Comparison of ENCODE assay signal across 1 cellular context in the genomic region with DNA sequence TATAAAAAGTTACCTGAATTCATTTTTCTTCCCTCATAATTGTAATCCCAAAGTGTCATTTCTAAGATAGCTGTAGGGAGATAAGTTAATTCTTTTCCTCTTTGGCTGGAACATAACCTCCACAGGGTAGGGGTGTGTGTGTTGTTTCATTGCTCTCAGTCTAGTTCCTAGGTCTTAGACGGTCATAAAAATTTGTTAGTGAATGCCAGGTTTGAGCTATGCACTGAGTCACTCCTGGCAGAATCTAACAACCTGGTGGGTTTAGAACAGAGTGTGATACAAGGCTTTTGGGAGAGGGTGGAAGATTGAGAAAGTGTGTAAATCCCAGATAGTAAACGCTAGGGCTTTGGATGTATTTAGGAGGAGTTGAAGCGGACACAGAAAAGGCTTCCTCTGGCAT.
TF ChIP-seq lines count a peak whose summit lies in the region.

No MANE protein-coding gene starts in this region.

TF ChIP-seq in K562, 482 proteins besides CTCF, POLR2A, EP300 and RAD21:
- TF ChIP-seq CBFA2T2 (conservative IDR thresholded peaks at IDR 0.05), result no peak
- TF ChIP-seq ETV1 (tag; conservative IDR thresholded peaks at IDR 0.05; ENCODE audit: low read depth), result no peak
- TF ChIP-seq MEF2D (tag; conservative IDR thresholded peaks at IDR 0.05; ENCODE audit: low read depth), result 0 out of 2 replicates have a peak, but pooled peaks have one; percentile 18
- TF ChIP-seq BRD4 (IDR thresholded peaks at IDR 0.05), result no peak
- no peak for TF ChIP-seq TARDBP (IDR thresholded peaks at IDR 0.05)
- TF ChIP-seq ZNF75A (CRISPR knock-in tag; IDR thresholded peaks at IDR 0.05), result no peak
- TF ChIP-seq, protein P1, sequence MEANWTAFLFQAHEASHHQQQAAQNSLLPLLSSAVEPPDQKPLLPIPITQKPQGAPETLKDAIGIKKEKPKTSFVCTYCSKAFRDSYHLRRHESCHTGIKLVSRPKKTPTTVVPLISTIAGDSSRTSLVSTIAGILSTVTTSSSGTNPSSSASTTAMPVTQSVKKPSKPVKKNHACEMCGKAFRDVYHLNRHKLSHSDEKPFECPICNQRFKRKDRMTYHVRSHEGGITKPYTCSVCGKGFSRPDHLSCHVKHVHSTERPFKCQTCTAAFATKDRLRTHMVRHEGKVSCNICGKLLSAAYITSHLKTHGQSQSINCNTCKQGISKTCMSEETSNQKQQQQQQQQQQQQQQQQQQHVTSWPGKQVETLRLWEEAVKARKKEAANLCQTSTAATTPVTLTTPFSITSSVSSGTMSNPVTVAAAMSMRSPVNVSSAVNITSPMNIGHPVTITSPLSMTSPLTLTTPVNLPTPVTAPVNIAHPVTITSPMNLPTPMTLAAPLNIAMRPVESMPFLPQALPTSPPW (CRISPR knock-in tag; IDR thresholded peaks at IDR 0.05), result no peak
- TF ChIP-seq BACH1 (tag; IDR thresholded peaks at IDR 0.05), result no peak
- no peak for TF ChIP-seq NR2F6 (CRISPR knock-in tag; IDR thresholded peaks at IDR 0.05)
- TF ChIP-seq, protein P2, sequence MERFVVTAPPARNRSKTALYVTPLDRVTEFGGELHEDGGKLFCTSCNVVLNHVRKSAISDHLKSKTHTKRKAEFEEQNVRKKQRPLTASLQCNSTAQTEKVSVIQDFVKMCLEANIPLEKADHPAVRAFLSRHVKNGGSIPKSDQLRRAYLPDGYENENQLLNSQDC (CRISPR knock-in tag; IDR thresholded peaks at IDR 0.05), result 0 out of 2 replicates have a peak, but pooled peaks have one; percentile 5
